Comparison of ENCODE assay signal across 24 cellular contexts in genomic region chr1:81607886-81608285, GRCh38.
"Had no signal": no experiment of that assay in that cellular context is flagged by ENCODE, and none has a peak within 500 bp of the region (broad histone marks: within the 10 kb centered on the region; RNA-seq: fewer than 3 reads in every experiment).

No MANE protein-coding gene starts in this region.

- H3K9me3 ChIP-seq: MG63, Peyer's patch had no signal

- DNase-seq: IMR-90, Karpas-422, KG1, MG63, NCI-H1092, NCI-H1105 treated with DMSO at 0.1 percent for 48 hours, NCI-H1417 treated with DMSO at 0.1 percent for 48 hours, NCI-H146, NCI-H1694 treated with DMSO at 0.1 percent for 48 hours, NCI-H1930, NCI-H2081, NCI-H2107, NCI-H2227 treated with DMSO at 0.1 percent for 48 hours, NCI-H524, NCI-H526 treated with DMSO at 0.1 percent for 48 hours, NCI-H774, PC-3, Peyer's patch, SHP77 treated with DMSO at 0.1 percent for 48 hours, SJCRH30, T-helper 1 cell had no signal

- H3K27me3 ChIP-seq: MG63, Peyer's patch, SJCRH30 had no signal

- H3K27ac ChIP-seq: Peyer's patch, SJCRH30, SK-N-MC had no signal

- FAIRE-seq: HepG2 had no signal

- ATAC-seq: HepG2, PC-3, Right ventricle myocardium inferior had no signal

- H3K36me3 ChIP-seq: MG63, Peyer's patch, SJCRH30 had no signal

- H3K4me1 ChIP-seq: Peyer's patch, SJCRH30 had no signal

- H3K4me3 ChIP-seq: MG63, Peyer's patch, SJCRH30, SK-N-MC had no signal
